Comparison of ENCODE assay signal across 19 cellular contexts in genomic region chr1:160722726-160723125, GRCh38. TPM values are rescaled to one million over a fixed set of nuclear protein-coding genes. Genes with fewer than 3 reads are reported as not detected.
A peak's percentile ranks its signal among the peaks of the same experiment; 100 is the strongest.
DNase-seq lines count a peak whose midpoint lies in the region; ATAC-seq and TF ChIP-seq lines count a peak whose summit lies in the region.
"Had no signal": no experiment of that assay in that cellular context is flagged by ENCODE, and none has a peak within 500 bp of the region (broad histone marks: within the 10 kb centered on the region; RNA-seq: fewer than 3 reads in every experiment).

No MANE protein-coding gene starts in this region.

- TF ChIP-seq POLR2A in erythroblast (IDR thresholded peaks at IDR 0.05; ENCODE audit: low read length) = no peak

- no peaks in the 10 kb centered on the region for H3K27me3 Mint-ChIP-seq in activated T-cell treated with anti-CD3 and anti-CD28 coated beads, Interleukin-2, amount 50 U/mL, for 4 hours (ENCODE audit: low read depth)
- no peaks in the 10 kb centered on the region for H3K27me3 Mint-ChIP-seq in central memory CD8-positive, alpha-beta T cell

- no peaks in the 10 kb centered on the region for H3K9me3 Mint-ChIP-seq in activated T-cell treated with anti-CD3 and anti-CD28 coated beads, Interleukin-2, amount 50 U/mL, for 4 hours
- no peaks in the 10 kb centered on the region for H3K9me3 Mint-ChIP-seq in central memory CD8-positive, alpha-beta T cell

- ATAC-seq in activated T-cell treated with anti-CD3 and anti-CD28 coated beads, Interleukin-2, amount 50 U/mL, for 4 hours = peak; percentile 33 to 60
- ATAC-seq in central memory CD8-positive, alpha-beta T cell (replicated peaks; ENCODE audit: extremely low read depth, poor library complexity, severe bottlenecking) = peak; percentile 59
- ATAC-seq in stimulated activated naive CD8-positive, alpha-beta T cell treated with anti-CD3 and anti-CD28 coated beads, Interleukin-15, Interleukin-2, amounts not matched to agents 100 U/mL and 50 U/mL, for 24 hours = peak; percentile 44
- ATAC-seq in GM21717 (IDR thresholded peaks at IDR 0.05; ENCODE audit: unreplicated experiment) (no peak), HG02870 (IDR thresholded peaks at IDR 0.05; ENCODE audit: unreplicated experiment) (no peak)
- ATAC-seq: left lobe of liver, PC-3, right cardiac atrium had no signal

- H3K36me3 Mint-ChIP-seq in activated T-cell treated with anti-CD3 and anti-CD28 coated beads, Interleukin-2, amount 50 U/mL, for 4 hours (ENCODE audit: insufficient read depth) = no peaks in the 10 kb centered on the region
- H3K36me3 Mint-ChIP-seq in central memory CD8-positive, alpha-beta T cell (ENCODE audit: insufficient read depth) = no peaks in the 10 kb centered on the region

- peak overlapping the region; percentile 20 for H3K27ac Mint-ChIP-seq in central memory CD8-positive, alpha-beta T cell (ENCODE audit: low read depth)

- peaks cover 28% of the 10 kb centered on the region for H3K4me1 Mint-ChIP-seq in activated T-cell treated with anti-CD3 and anti-CD28 coated beads, Interleukin-2, amount 50 U/mL, for 4 hours (ENCODE audit: low read depth)
- H3K4me1 Mint-ChIP-seq in central memory CD8-positive, alpha-beta T cell = peaks cover 44% of the 10 kb centered on the region

- no peak overlapping the region for H3K4me3 Mint-ChIP-seq in activated T-cell treated with anti-CD3 and anti-CD28 coated beads, Interleukin-2, amount 50 U/mL, for 4 hours
- peak overlapping the region; percentile 56 for H3K4me3 Mint-ChIP-seq in central memory CD8-positive, alpha-beta T cell

- no peak for DNase-seq in activated T-cell treated with anti-CD3 and anti-CD28 coated beads, Interleukin-2, amount 50 U/mL, for 4 hours
- no peak for DNase-seq in activated T-cell treated with anti-CD3 and anti-CD28 coated beads, Interleukin-2, amount 50 U/mL, for 1 hour
- peak; percentile 33 for DNase-seq in RPMI7951 (ENCODE audit: low read depth)
- no peak for DNase-seq in central memory CD8-positive, alpha-beta T cell (ENCODE audit: low spot score in 2 of 2)
- DNase-seq in stimulated activated naive CD8-positive, alpha-beta T cell treated with anti-CD3 and anti-CD28 coated beads, Interleukin-15, Interleukin-2, amounts not matched to agents 100 U/mL and 50 U/mL, for 24 hours = no peak
- no peak for DNase-seq in erythroblast (lab: John Stamatoyannopoulos, UW)
- DNase-seq: activated CD4-positive, alpha-beta T cell treated with anti-CD3 and anti-CD28 coated beads for 1 hour; adrenal gland; COR-L47; dermis blood vessel endothelial cell; NCI-H1105 treated with DMSO at 0.1 percent for 48 hours; NCI-H524 treated with DMSO at 0.1 percent for 48 hours; PC-3; right cardiac atrium had no signal

RNA-seq across cellular contexts. Expression of gene CD48, which starts 11.1 kb away (rescaled TPM):
- total RNA-seq in activated T-cell treated with anti-CD3 and anti-CD28 coated beads, Interleukin-2, amount 50 U/mL, for 4 hours = 100 to 1,000 TPM; 313 to 347 (median 336) TPM
- total RNA-seq in RPMI7951 (2014; rRNA removed; shearing (Covaris generic)) = not detected in 2 replicates
- total RNA-seq: dermis blood vessel endothelial cell, PC-3, SJSA1 had no signal

RNA-seq across cellular contexts. Expression of gene SLAMF7, which starts 16.3 kb away (rescaled TPM):
- total RNA-seq in activated T-cell treated with anti-CD3 and anti-CD28 coated beads, Interleukin-2, amount 50 U/mL, for 4 hours = 10 to 100 TPM; 44.1 to 80.5 (median 71.7) TPM
- total RNA-seq in RPMI7951 (2014; rRNA removed; shearing (Covaris generic)) = not detected in 2 replicates
- total RNA-seq: dermis blood vessel endothelial cell, frontal cortex, SJSA1 had no signal

Comparison
In these comparisons a context has a peak if more than half of its experiments do, and no peak if none do; other contexts are left out.
1. ATAC-seq: peak in activated T-cell treated with anti-CD3 and anti-CD28 coated beads, Interleukin-2, amount 50 U/mL, for 4 hours (2 of 2), central memory CD8-positive, alpha-beta T cell (single experiment) and stimulated activated naive CD8-positive, alpha-beta T cell treated with anti-CD3 and anti-CD28 coated beads, Interleukin-15, Interleukin-2, amounts not matched to agents 100 U/mL and 50 U/mL, for 24 hours (single experiment); none in GM21717 (single experiment) and HG02870 (single experiment).
2. RNA of gene CD48, which starts 11.1 kb away (total RNA-seq): 313 to 347 TPM in activated T-cell treated with anti-CD3 and anti-CD28 coated beads, Interleukin-2, amount 50 U/mL, for 4 hours; not detected in RPMI7951; every median in the first group is over 100 times any median in the second.
3. RNA of gene SLAMF7, which starts 16.3 kb away (total RNA-seq): 44.1 to 80.5 TPM in activated T-cell treated with anti-CD3 and anti-CD28 coated beads, Interleukin-2, amount 50 U/mL, for 4 hours; not detected in RPMI7951; every median in the first group is over 10 times any median in the second.